ENCODE assay signal across 9 cellular contexts in the genomic region with DNA sequence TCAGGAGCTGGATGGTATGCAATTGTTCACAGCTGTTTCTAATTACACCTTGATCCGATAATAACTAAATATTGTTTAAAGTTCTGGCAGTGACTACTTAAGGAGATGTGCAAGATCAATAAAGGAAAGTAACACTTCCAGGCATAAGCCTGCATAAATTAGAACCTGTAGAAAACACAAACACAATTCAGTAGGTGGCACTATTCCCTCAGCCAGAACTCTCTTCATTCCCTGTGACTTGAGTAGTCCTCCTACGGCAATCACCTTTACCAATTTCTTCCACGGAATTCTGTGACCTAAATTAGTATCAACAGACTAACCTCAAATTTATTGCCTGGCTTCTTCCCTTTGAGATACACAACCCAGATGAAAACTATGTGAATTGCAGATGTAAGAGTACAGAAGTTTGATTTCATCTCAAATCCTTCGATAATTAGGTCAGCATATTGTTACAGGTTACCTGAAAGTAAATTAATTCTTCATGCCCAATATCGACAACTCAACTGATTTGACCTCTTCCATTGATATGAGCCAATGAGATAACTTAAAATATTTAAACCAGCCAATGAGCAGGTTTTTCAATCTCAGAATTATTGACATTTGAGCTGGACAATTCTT.
DNase-seq lines count a peak whose midpoint lies in the region; ATAC-seq and TF ChIP-seq lines count a peak whose summit lies in the region.
"Had no signal": no experiment of that assay in that cellular context is flagged by ENCODE, and none has a peak within 500 bp of the region (broad histone marks: within the 10 kb centered on the region; RNA-seq: fewer than 3 reads in every experiment).

No MANE protein-coding gene starts in this region.

- ATAC-seq in natural killer cell = no peak
- no peak for ATAC-seq in CD4-positive, alpha-beta T cell (ENCODE audit: poor library complexity)

- H4K20me1 ChIP-seq in DOHH2 (ENCODE audit: control insufficient read depth, insufficient read depth, low read depth, low read length) = no peaks in the 10 kb centered on the region

- H3K4me1 Mint-ChIP-seq in natural killer cell = no peaks in the 10 kb centered on the region
- no peaks in the 10 kb centered on the region for H3K4me1 Mint-ChIP-seq in CD4-positive, alpha-beta T cell (ENCODE audit: low read depth)

- DNase-seq in NCI-H1105 treated with DMSO at 0.1 percent for 48 hours (lab: John Stamatoyannopoulos, UW) (peak; percentile 71), ascending aorta (ENCODE audit: low spot score in 2 of 2) (no peak), kidney epithelial cell (ENCODE audit: low read depth) (no peak), natural killer cell (no peak), NCI-H226 (no peak), mesenteric fat pad (ENCODE audit: low spot score) (no peak)
- DNase-seq in CD4-positive, alpha-beta T cell = no peak
- DNase-seq: upper lobe of left lung had no signal

- H3K36me3 ChIP-seq in DOHH2 (ENCODE audit: control insufficient read depth, low read length) (no peaks in the 10 kb centered on the region), ascending aorta (peaks cover 3 to 14% of the 10 kb centered on the region in 2 donors), kidney epithelial cell (ENCODE audit: control insufficient read depth, insufficient read depth, low read length) (no peaks in the 10 kb centered on the region)

- no peak overlapping the region for H3K27ac Mint-ChIP-seq in natural killer cell
- H3K27ac Mint-ChIP-seq in CD4-positive, alpha-beta T cell = no peak overlapping the region

- H3K9me2 ChIP-seq in DOHH2 (replicated peaks; ENCODE audit: control insufficient read depth, low read length) = no peaks in the 10 kb centered on the region; the same call in 1 of the 2 replicates

- H3K4me3 ChIP-seq in DOHH2 (ENCODE audit: low read length) = no peak overlapping the region
- H3K4me3 ChIP-seq in ascending aorta = no peak overlapping the region
- H3K4me3 ChIP-seq in kidney epithelial cell (ENCODE audit: low read depth, low read length) = no peak overlapping the region
- H3K4me3 ChIP-seq: upper lobe of left lung had no signal

- H3K79me2 ChIP-seq in DOHH2 (ENCODE audit: control insufficient read depth, low read length) = no peaks in the 10 kb centered on the region

- H3F3A ChIP-seq in DOHH2 (ENCODE audit: control insufficient read depth, insufficient read depth) = no peaks in the 10 kb centered on the region

- intact Hi-C loops in ascending aorta (cut with DNase I) (loop anchor here (1.0 to 10.0 kb wide), 3 partner anchors 140 to 454 kb away; no protein-coding TSS in a partner anchor), natural killer cell (cut with micrococcal nuclease) (no loop called here)
- intact Hi-C loops in CD4-positive, alpha-beta T cell (cut with DNase I, micrococcal nuclease) = no loop called here

- H3K9me3 ChIP-seq in DOHH2 (ENCODE audit: control insufficient read depth, insufficient read depth, low read length) (no peaks in the 10 kb centered on the region), ascending aorta (peaks cover 0 to 4% of the 10 kb centered on the region in 2 donors)
- H3K9me3 ChIP-seq in CD4-positive, alpha-beta T cell (ENCODE audit: control insufficient read depth, low read length) = no peaks in the 10 kb centered on the region
- H3K9me3 ChIP-seq: upper lobe of left lung had no signal

- H3K27me3 Mint-ChIP-seq in natural killer cell (ENCODE audit: low read depth in 2 of 2) = no peaks in the 10 kb centered on the region
- no peaks in the 10 kb centered on the region for H3K27me3 Mint-ChIP-seq in CD4-positive, alpha-beta T cell

- H3K4me2 ChIP-seq in DOHH2 (ENCODE audit: low read length) = no peak overlapping the region

- H3K27ac ChIP-seq in DOHH2 (ENCODE audit: low read depth, low read length) (no peak overlapping the region), ascending aorta (no peak overlapping the region)
- no peak overlapping the region for H3K27ac ChIP-seq in CD4-positive, alpha-beta T cell (ENCODE audit: low read depth, low read length)
- H3K27ac ChIP-seq: upper lobe of left lung had no signal

- POLR2A ChIA-PET in CD4-positive, alpha-beta T cell (lab: Charles Lee) = no interaction called here

- CTCF ChIA-PET in CD4-positive, alpha-beta T cell (lab: Charles Lee) = interaction anchor here (0.7 kb wide), 1 partner anchor 9 kb away, joined by 3 read pairs; no protein-coding TSS in a partner anchor

- no peaks in the 10 kb centered on the region for H3K27me3 ChIP-seq in DOHH2 (ENCODE audit: control insufficient read depth, low read length)
- no peaks in the 10 kb centered on the region for H3K27me3 ChIP-seq in ascending aorta
- no peaks in the 10 kb centered on the region for H3K27me3 ChIP-seq in kidney epithelial cell (ENCODE audit: control insufficient read depth, insufficient read depth, low read length)
- no peaks in the 10 kb centered on the region for H3K27me3 ChIP-seq in CD4-positive, alpha-beta T cell (ENCODE audit: control insufficient read depth, insufficient read depth, low read length)
- H3K27me3 ChIP-seq: upper lobe of left lung had no signal

- peaks cover 7% of the 10 kb centered on the region in 2 donors for H3K9me3 Mint-ChIP-seq in natural killer cell
- H3K9me3 Mint-ChIP-seq in CD4-positive, alpha-beta T cell = peaks cover 3% of the 10 kb centered on the region

- no peaks in the 10 kb centered on the region for H3K36me3 Mint-ChIP-seq in natural killer cell
- no peaks in the 10 kb centered on the region for H3K36me3 Mint-ChIP-seq in CD4-positive, alpha-beta T cell (ENCODE audit: low read depth)

- H3K4me3 Mint-ChIP-seq in natural killer cell = no peak overlapping the region
- H3K4me3 Mint-ChIP-seq in CD4-positive, alpha-beta T cell = no peak overlapping the region

- no peaks in the 10 kb centered on the region for H3K4me1 ChIP-seq in DOHH2 (ENCODE audit: control insufficient read depth, low read length)
- H3K4me1 ChIP-seq in ascending aorta = peaks cover 0 to 15% of the 10 kb centered on the region in 2 donors

- TF ChIP-seq CTCF in DOHH2 (IDR thresholded peaks at IDR 0.05; ENCODE audit: low read depth, low read length, poor library complexity, severe bottlenecking) = peak; percentile 53
- peak; percentile 46 to 62 (median 51) for TF ChIP-seq CTCF in ascending aorta (IDR thresholded peaks at IDR 0.05)
- peak; percentile 50 for TF ChIP-seq CTCF in kidney epithelial cell (IDR thresholded peaks at IDR 0.05; ENCODE audit: insufficient read depth, low read length, poor library complexity, severe bottlenecking)
- no peak for TF ChIP-seq CTCF in natural killer cell (IDR thresholded peaks at IDR 0.05)
- TF ChIP-seq CTCF in CD4-positive, alpha-beta T cell (IDR thresholded peaks at IDR 0.05) = no peak

Comparison
In these comparisons a context has a peak if more than half of its experiments do, and no peak if none do; other contexts are left out.
1. CTCF ChIP-seq: peak in DOHH2 (single experiment), ascending aorta (3 of 3) and kidney epithelial cell (single experiment); none in natural killer cell (single experiment) and CD4-positive, alpha-beta T cell (single experiment).